Comparison of ENCODE assay signal across 24 cellular contexts in the genomic region with DNA sequence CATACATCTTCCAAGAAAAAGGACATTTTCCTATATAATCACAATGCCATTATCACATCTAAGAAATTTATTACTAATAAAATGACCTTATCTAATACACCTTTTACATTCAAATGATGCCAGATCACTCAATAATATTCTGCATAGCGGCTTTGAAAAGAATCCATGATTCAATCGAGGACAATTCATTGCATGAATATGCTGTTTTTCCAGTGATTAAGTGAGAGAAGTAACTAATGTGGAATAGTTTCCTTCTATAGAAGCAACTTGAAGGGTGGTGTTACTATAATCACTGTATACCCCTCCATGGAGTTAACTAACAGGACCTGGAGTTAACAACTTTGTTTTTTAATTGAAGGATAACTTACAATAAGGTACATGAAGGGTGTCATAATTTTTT. TPM values are rescaled to one million over a fixed set of nuclear protein-coding genes. Genes with fewer than 3 reads are reported as not detected.
"Had no signal": no experiment of that assay in that cellular context is flagged by ENCODE, and none has a peak within 500 bp of the region (broad histone marks: within the 10 kb centered on the region; RNA-seq: fewer than 3 reads in every experiment).

No MANE protein-coding gene starts in this region.

- H3K27me3 Mint-ChIP-seq: activated naive CD8-positive, alpha-beta T cell; T-helper 17 cell had no signal

- DNase-seq: activated CD4-positive, alpha-beta memory T cell treated with anti-CD3 and anti-CD28 coated beads for 36 hours; activated CD4-positive, alpha-beta T cell treated with anti-CD3 and anti-CD28 coated beads, Interleukin-2, amount 10 ng/mL, durations not matched to agents 7 days and 5 days; activated CD4-positive, CD25-positive, alpha-beta regulatory T cell; activated CD8-positive, alpha-beta memory T cell treated with anti-CD3 and anti-CD28 coated beads for 24 hours; activated gamma-delta T cell; activated naive CD4-positive, alpha-beta T cell treated with anti-CD3 and anti-CD28 coated beads for 36 hours; activated T-cell treated with anti-CD3 and anti-CD28 coated beads, Interleukin-2, amount 50 U/mL, for 4 hours; amygdala; brain microvascular endothelial cell; cerebellar nuclear complex; Kasumi-1; NCI-H1092 treated with DMSO at 0.1 percent for 48 hours; NCI-H1436; NCI-H1694 treated with DMSO at 0.1 percent for 48 hours; NCI-H2029 treated with DMSO at 0.1 percent for 48 hours; NCI-H524; PC-9; SIG-M5; T-helper 17 cell; T-helper 9 cell had no signal

- H3K36me3 Mint-ChIP-seq: activated CD4-positive, alpha-beta memory T cell treated with anti-CD3 and anti-CD28 coated beads for 36 hours; activated naive CD8-positive, alpha-beta T cell had no signal

- FAIRE-seq: K562 had no signal

- H3K27ac Mint-ChIP-seq: activated CD4-positive, alpha-beta memory T cell treated with anti-CD3 and anti-CD28 coated beads for 36 hours; activated CD4-positive, alpha-beta T cell treated with anti-CD3 and anti-CD28 coated beads, Interleukin-2, amount 10 ng/mL, durations not matched to agents 7 days and 5 days; activated naive CD4-positive, alpha-beta T cell treated with anti-CD3 and anti-CD28 coated beads for 36 hours; activated naive CD8-positive, alpha-beta T cell; activated T-helper 17 cell treated with anti-CD3 and anti-CD28 coated beads, Interleukin-2, amount 50 U/mL, for 72 hours; T-helper 17 cell had no signal

- H3K4me3 Mint-ChIP-seq: activated CD4-positive, alpha-beta memory T cell treated with anti-CD3 and anti-CD28 coated beads for 36 hours; activated CD4-positive, alpha-beta T cell treated with anti-CD3 and anti-CD28 coated beads, Interleukin-2, amount 10 ng/mL, durations not matched to agents 7 days and 5 days; activated naive CD4-positive, alpha-beta T cell treated with anti-CD3 and anti-CD28 coated beads for 36 hours; activated naive CD8-positive, alpha-beta T cell; activated T-cell treated with anti-CD3 and anti-CD28 coated beads, Interleukin-2, amount 50 U/mL, for 4 hours; activated T-helper 17 cell treated with anti-CD3 and anti-CD28 coated beads, Interleukin-2, amount 50 U/mL, for 72 hours; T-helper 17 cell had no signal

- ATAC-seq: activated T-cell treated with anti-CD3 and anti-CD28 coated beads, Interleukin-2, amount 50 U/mL, for 4 hours; activated T-helper 17 cell treated with anti-CD3 and anti-CD28 coated beads, Interleukin-2, amount 50 U/mL, for 72 hours; K562; T-helper 17 cell had no signal

- H3K9me3 Mint-ChIP-seq: activated CD4-positive, alpha-beta memory T cell treated with anti-CD3 and anti-CD28 coated beads for 36 hours; activated CD4-positive, alpha-beta T cell treated with anti-CD3 and anti-CD28 coated beads, Interleukin-2, amount 10 ng/mL, durations not matched to agents 7 days and 5 days; activated naive CD4-positive, alpha-beta T cell treated with anti-CD3 and anti-CD28 coated beads for 36 hours; activated T-cell treated with anti-CD3 and anti-CD28 coated beads, Interleukin-2, amount 50 U/mL, for 4 hours; activated T-helper 17 cell treated with anti-CD3 and anti-CD28 coated beads, Interleukin-2, amount 50 U/mL, for 72 hours had no signal

RNA-seq across cellular contexts. Expression of a gene that starts 9.1 kb away (rescaled TPM):
- total RNA-seq: cardiac muscle cell, PC-9 had no signal

RNA-seq across cellular contexts. Expression of a gene that starts 54.4 kb away (rescaled TPM):
- total RNA-seq: activated CD4-positive, alpha-beta memory T cell treated with anti-CD3 and anti-CD28 coated beads for 36 hours; activated CD4-positive, alpha-beta T cell treated with anti-CD3 and anti-CD28 coated beads, Interleukin-2, amount 10 ng/mL, durations not matched to agents 7 days and 5 days; activated naive CD4-positive, alpha-beta T cell treated with anti-CD3 and anti-CD28 coated beads for 36 hours; activated T-helper 17 cell treated with anti-CD3 and anti-CD28 coated beads, Interleukin-2, amount 50 U/mL, for 72 hours; PC-9 had no signal
